8 cellular contexts compared by ENCODE assay signal in genomic region chr11:22666700-22667439, GRCh38. TPM values are rescaled to one million over a fixed set of nuclear protein-coding genes. Genes with fewer than 3 reads are reported as not detected.
DNase-seq lines count a peak whose midpoint lies in the region; ATAC-seq and TF ChIP-seq lines count a peak whose summit lies in the region.

No MANE protein-coding gene starts in this region.

- H3K4me3 Mint-ChIP-seq in activated CD8-positive, alpha-beta memory T cell treated with anti-CD3 and anti-CD28 coated beads, Interleukin-2, amount 10 ng/mL, durations not matched to agents 7 days and 5 days: peak overlapping the region; percentile 37

- peaks cover 38% of the 10 kb centered on the region for H3K27me3 ChIP-seq in gastroesophageal sphincter

- ATAC-seq in HG03045 (IDR thresholded peaks at IDR 0.05; ENCODE audit: unreplicated experiment) (peak; percentile 72), gastroesophageal sphincter (peak; percentile 60), omental fat pad (ENCODE audit: low FRiP score) (peak; percentile 62)
- ATAC-seq in activated CD8-positive, alpha-beta memory T cell treated with anti-CD3 and anti-CD28 coated beads, Interleukin-2, amount 10 ng/mL, durations not matched to agents 7 days and 5 days: peak; percentile 55

- DNase-seq in activated CD4-positive, alpha-beta T cell treated with anti-CD3 and anti-CD28 coated beads for 48 hours: peak; percentile 36
- no peak for DNase-seq in activated CD4-positive, alpha-beta T cell treated with anti-CD3 and anti-CD28 coated beads, Interleukin-2, amount 50 U/mL, for 1 hour
- no peak for DNase-seq in activated CD8-positive, alpha-beta memory T cell treated with anti-CD3 and anti-CD28 coated beads, Interleukin-2, amount 10 ng/mL, durations not matched to agents 7 days and 5 days
- DNase-seq in omental fat pad (ENCODE audit: low spot score): no peak
- no peak for DNase-seq in NOMO-1 treated with dmso at 0.1 percent for 144 hours (lab: John Stamatoyannopoulos, UW; ENCODE audit: unreplicated experiment)
- no peak for DNase-seq in amniotic stem cell (lab: John Stamatoyannopoulos, UW)

- peaks cover 0 to 16% (median 0%) of the 10 kb centered on the region in 3 donors for H3K4me1 ChIP-seq in gastroesophageal sphincter

- peaks cover 6% of the 10 kb centered on the region for H3K4me1 Mint-ChIP-seq in activated CD8-positive, alpha-beta memory T cell treated with anti-CD3 and anti-CD28 coated beads, Interleukin-2, amount 10 ng/mL, durations not matched to agents 7 days and 5 days

- peaks cover 65% of the 10 kb centered on the region for H3K27me3 Mint-ChIP-seq in activated CD8-positive, alpha-beta memory T cell treated with anti-CD3 and anti-CD28 coated beads, Interleukin-2, amount 10 ng/mL, durations not matched to agents 7 days and 5 days

- no peak for TF ChIP-seq EP300 in gastroesophageal sphincter (IDR thresholded peaks at IDR 0.05)

- H3K36me3 ChIP-seq in gastroesophageal sphincter: no peaks in the 10 kb centered on the region

- WGBS in gastroesophageal sphincter (ENCODE audit: low coverage in 1 of 2), 2 donors: 7% methylated on average over 13 to 17 of the region's 40 CpGs

- no peaks in the 10 kb centered on the region for H3K9me3 Mint-ChIP-seq in activated CD8-positive, alpha-beta memory T cell treated with anti-CD3 and anti-CD28 coated beads, Interleukin-2, amount 10 ng/mL, durations not matched to agents 7 days and 5 days (ENCODE audit: low read depth)

- H3K4me3 ChIP-seq in gastroesophageal sphincter: peak overlapping the region; percentile 14 to 50

- TF ChIP-seq CTCF in gastroesophageal sphincter (IDR thresholded peaks at IDR 0.05): peak in 1 of 4 experiments; percentile 16
- no peak for TF ChIP-seq CTCF in omental fat pad (IDR thresholded peaks at IDR 0.05)

- no peaks in the 10 kb centered on the region for H3K36me3 Mint-ChIP-seq in activated CD8-positive, alpha-beta memory T cell treated with anti-CD3 and anti-CD28 coated beads, Interleukin-2, amount 10 ng/mL, durations not matched to agents 7 days and 5 days

- no peak for TF ChIP-seq POLR2A in gastroesophageal sphincter (IDR thresholded peaks at IDR 0.05)

- H3K9me3 ChIP-seq in gastroesophageal sphincter: no peaks in the 10 kb centered on the region

- H3K27ac Mint-ChIP-seq in activated CD8-positive, alpha-beta memory T cell treated with anti-CD3 and anti-CD28 coated beads, Interleukin-2, amount 10 ng/mL, durations not matched to agents 7 days and 5 days: no peak overlapping the region

- no peak overlapping the region for H3K27ac ChIP-seq in gastroesophageal sphincter

- CTCF ChIA-PET in activated CD8-positive, alpha-beta memory T cell treated with anti-CD3 and anti-CD28 coated beads, Interleukin-2, amount 10 ng/mL, durations not matched to agents 7 days and 5 days (lab: Charles Lee): no interaction called here

RNA-seq across cellular contexts. Expression of gene GAS2, which starts 0.5 kb away (rescaled TPM):
- total RNA-seq in activated CD8-positive, alpha-beta memory T cell treated with anti-CD3 and anti-CD28 coated beads, Interleukin-2, amount 10 ng/mL, durations not matched to agents 7 days and 5 days: 1 to 10 TPM; 1.3 to 2.0 TPM
- total RNA-seq in gastroesophageal sphincter (1 to 10 TPM in 1 of 4 donors, under 1 TPM in 3; 0.67 to 1.4 (median 0.86) TPM), omental fat pad (1 to 10 TPM in 2 of 4 donors, under 1 TPM in 2; 0.63 to 4.9 (median 2.5) TPM)

RNA-seq across cellular contexts. Expression of gene FANCF, which starts 41.2 kb away (rescaled TPM):
- 10 to 100 TPM; 15.6 to 18.0 TPM for total RNA-seq in activated CD8-positive, alpha-beta memory T cell treated with anti-CD3 and anti-CD28 coated beads, Interleukin-2, amount 10 ng/mL, durations not matched to agents 7 days and 5 days
- 1 to 10 TPM; 3.6 to 9.2 (median 6.2) TPM for total RNA-seq in gastroesophageal sphincter
- total RNA-seq in omental fat pad: 1 to 10 TPM; 2.7 to 7.4 (median 4.4) TPM
